ENCODE assay signal across 8 cellular contexts in the genomic region with DNA sequence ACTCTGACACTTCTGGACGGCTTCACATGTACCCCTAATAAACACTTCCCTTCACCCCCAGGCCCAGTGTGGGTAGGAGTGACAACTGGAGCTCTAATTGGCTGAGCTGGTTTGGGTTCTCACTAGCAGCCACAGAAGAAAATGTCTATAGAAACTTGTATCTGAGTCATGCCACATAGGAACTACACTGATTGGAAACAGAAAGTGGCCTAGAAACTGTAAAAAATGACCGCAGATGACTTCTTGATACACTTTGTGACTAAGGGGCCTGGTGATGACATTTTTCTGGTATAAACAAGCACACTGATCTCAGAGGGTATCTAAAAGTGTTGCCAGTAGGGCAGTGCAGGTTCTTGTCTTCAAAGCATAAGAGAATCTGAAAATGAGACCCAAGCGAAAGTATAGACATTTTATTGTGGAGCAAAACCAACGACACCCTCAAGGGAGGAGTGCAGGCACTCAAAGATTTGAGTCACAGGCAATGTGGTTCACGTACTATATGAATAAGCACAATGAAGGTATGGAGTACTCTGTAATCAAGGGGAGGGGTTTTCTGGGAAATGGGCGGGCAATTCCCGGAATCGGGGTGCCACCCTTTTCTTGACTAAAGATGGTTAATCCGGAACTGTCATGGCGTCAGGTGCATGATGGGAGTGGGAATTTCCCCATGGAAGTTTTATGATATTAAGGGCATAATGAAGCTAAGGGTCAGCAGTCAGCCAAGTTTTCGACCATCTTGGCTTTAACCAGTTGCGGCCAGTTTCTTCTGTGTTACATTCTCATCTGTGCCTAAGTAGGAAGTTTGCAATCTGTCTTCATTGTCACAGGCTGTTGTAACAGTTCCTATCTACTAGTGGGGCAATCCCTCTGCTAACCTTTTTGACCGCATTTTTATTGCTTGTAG. TPM values are rescaled to one million over a fixed set of nuclear protein-coding genes. Genes with fewer than 3 reads are reported as not detected.
DNase-seq lines count a peak whose midpoint lies in the region; ATAC-seq and FAIRE-seq lines count a peak whose summit lies in the region.

A gene with protein sequence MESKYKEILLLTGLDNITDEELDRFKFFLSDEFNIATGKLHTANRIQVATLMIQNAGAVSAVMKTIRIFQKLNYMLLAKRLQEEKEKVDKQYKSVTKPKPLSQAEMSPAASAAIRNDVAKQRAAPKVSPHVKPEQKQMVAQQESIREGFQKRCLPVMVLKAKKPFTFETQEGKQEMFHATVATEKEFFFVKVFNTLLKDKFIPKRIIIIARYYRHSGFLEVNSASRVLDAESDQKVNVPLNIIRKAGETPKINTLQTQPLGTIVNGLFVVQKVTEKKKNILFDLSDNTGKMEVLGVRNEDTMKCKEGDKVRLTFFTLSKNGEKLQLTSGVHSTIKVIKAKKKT (minus strand): TSS at position 14 of the 904 bp plus-strand sequence. CDS start 3,267 bp downstream, outside the sequence.

- H3K27ac Mint-ChIP-seq in activated naive CD4-positive, alpha-beta T cell treated with anti-CD3 and anti-CD28 coated beads, Interleukin-2, amount 10 ng/mL, durations not matched to agents 7 days and 5 days, result peak within 1 kb of the TSS; percentile 99

- H3K4me3 ChIP-seq in small intestine (ENCODE audit: low read depth in 1 of 2, low read length in 2 of 2), result no peak within 1 kb of the TSS

- peak; percentile 86 for ATAC-seq in GM19023 (IDR thresholded peaks at IDR 0.05; ENCODE audit: unreplicated experiment)
- ATAC-seq in HG03045 (IDR thresholded peaks at IDR 0.05; ENCODE audit: unreplicated experiment), result peak; percentile 88

- no peaks in the 10 kb centered on the region for H3K4me1 ChIP-seq in small intestine (ENCODE audit: control insufficient read depth in 2 of 2, insufficient read depth in 1 of 2, low read depth in 1 of 2, low read length in 1 of 2)

- H3K9me3 ChIP-seq in small intestine (ENCODE audit: control insufficient read depth, low read depth), result no peaks in the 10 kb centered on the region

- no peak for FAIRE-seq in small intestine (lab: Jason Lieb, UNC)

- DNase-seq in SKM-1 (lab: John Stamatoyannopoulos, UW; ENCODE audit: unreplicated experiment), result peak; percentile 57
- DNase-seq in activated naive CD4-positive, alpha-beta T cell treated with anti-CD3 and anti-CD28 coated beads, Interleukin-2, amount 10 ng/mL, durations not matched to agents 7 days and 5 days, result peak; percentile 92
- peak; percentile 62 for DNase-seq in small intestine
- DNase-seq in iPS-NIHi11 (ENCODE audit: low spot score), result no peak
- no peak for DNase-seq in NCI-H69 (lab: John Stamatoyannopoulos, UW)
- no peak for DNase-seq in kidney tubule cell (ENCODE audit: low spot score)

- no peaks in the 10 kb centered on the region for H3K9me3 Mint-ChIP-seq in activated naive CD4-positive, alpha-beta T cell treated with anti-CD3 and anti-CD28 coated beads, Interleukin-2, amount 10 ng/mL, durations not matched to agents 7 days and 5 days

- H3K4me1 Mint-ChIP-seq in activated naive CD4-positive, alpha-beta T cell treated with anti-CD3 and anti-CD28 coated beads, Interleukin-2, amount 10 ng/mL, durations not matched to agents 7 days and 5 days, result peaks cover 31% of the 10 kb centered on the region

- H3K4me3 Mint-ChIP-seq in activated naive CD4-positive, alpha-beta T cell treated with anti-CD3 and anti-CD28 coated beads, Interleukin-2, amount 10 ng/mL, durations not matched to agents 7 days and 5 days, result peak within 1 kb of the TSS; percentile 60

- H3K27ac ChIP-seq in small intestine (ENCODE audit: low read depth in 1 of 2, low read length in 1 of 2), result peak within 1 kb of the TSS; percentile 76 to 83

- 53 to 65% (median 65%) methylated on average over 13 of the region's 13 CpGs for WGBS in small intestine, 3 donors

- H3K27me3 Mint-ChIP-seq in activated naive CD4-positive, alpha-beta T cell treated with anti-CD3 and anti-CD28 coated beads, Interleukin-2, amount 10 ng/mL, durations not matched to agents 7 days and 5 days, result no peaks in the 10 kb centered on the region

- no peaks in the 10 kb centered on the region for H3K36me3 Mint-ChIP-seq in activated naive CD4-positive, alpha-beta T cell treated with anti-CD3 and anti-CD28 coated beads, Interleukin-2, amount 10 ng/mL, durations not matched to agents 7 days and 5 days

- H3K36me3 ChIP-seq in small intestine (ENCODE audit: control insufficient read depth in 2 of 2, insufficient read depth in 2 of 2, low read length in 2 of 2), result no peaks in the 10 kb centered on the region

- CTCF ChIA-PET in activated naive CD4-positive, alpha-beta T cell treated with anti-CD3 and anti-CD28 coated beads, Interleukin-2, amount 10 ng/mL, durations not matched to agents 7 days and 5 days (lab: Charles Lee), result interaction anchor here (0.8 to 4.1 kb wide), 7 partner anchors 9 to 283 kb away, joined by 3 to 36 read pairs (median 4); no protein-coding TSS in a partner anchor

- no peaks in the 10 kb centered on the region for H3K27me3 ChIP-seq in small intestine (ENCODE audit: control insufficient read depth in 2 of 2, insufficient read depth in 2 of 2, low read length in 2 of 2)

RNA-seq across cellular contexts. Expression of the gene that starts here (rescaled TPM):
- 1 to 10 TPM; 1.0 to 2.2 (median 1.1) TPM for polyA plus RNA-seq in small intestine

Comparison
In these comparisons a context has a peak if more than half of its experiments do, and no peak if none do; other contexts are left out.
1. DNase-seq: peak in SKM-1 (single experiment), activated naive CD4-positive, alpha-beta T cell treated with anti-CD3 and anti-CD28 coated beads, Interleukin-2, amount 10 ng/mL, durations not matched to agents 7 days and 5 days (single experiment) and small intestine (single experiment); none in iPS-NIHi11 (single experiment), NCI-H69 (single experiment) and kidney tubule cell (single experiment).